8 cellular contexts compared by ENCODE assay signal in the genomic region with DNA sequence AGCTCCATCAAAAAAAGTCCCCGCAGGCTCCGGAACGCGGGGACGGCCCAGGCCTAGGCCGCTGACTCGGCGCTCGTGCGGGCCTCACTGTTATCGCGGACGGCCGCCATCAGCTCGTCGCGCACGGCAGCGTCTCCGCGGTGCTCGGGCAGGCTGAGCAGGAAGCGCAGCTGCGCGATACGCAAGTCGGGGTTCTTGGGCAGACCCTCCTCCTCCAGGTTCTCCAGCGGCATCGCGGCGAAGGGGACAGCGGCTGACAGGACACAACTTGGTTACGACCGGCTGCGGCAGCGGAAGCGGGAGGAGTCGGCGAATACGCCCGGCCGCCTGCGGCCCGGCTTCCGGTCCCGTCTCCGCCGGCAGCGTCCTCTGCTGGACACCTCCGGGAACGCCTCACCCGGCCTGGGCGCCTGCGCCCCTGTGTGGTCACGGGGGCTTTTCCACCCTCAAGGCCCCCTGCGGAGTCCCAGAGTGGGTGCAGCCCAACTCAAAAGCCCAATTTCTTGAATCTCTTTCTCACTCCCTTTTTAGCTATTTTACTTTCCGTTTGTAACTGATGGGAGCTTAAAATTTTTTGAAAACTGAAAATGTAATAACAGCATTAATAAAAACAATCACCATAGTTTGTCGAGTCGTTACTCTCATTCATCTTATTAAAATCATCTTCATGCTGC. TPM values are rescaled to one million over a fixed set of nuclear protein-coding genes. Genes with fewer than 3 reads are reported as not detected.
DNase-seq lines count a peak whose midpoint lies in the region; FAIRE-seq and TF ChIP-seq lines count a peak whose summit lies in the region.

A gene (minus strand): TSS at position 308 of the 674 bp plus-strand sequence. CDS start 75 bp downstream, at position 233.

- H3K27me3 Mint-ChIP-seq in activated naive CD4-positive, alpha-beta T cell treated with anti-CD3 and anti-CD28 coated beads for 36 hours (ENCODE audit: low read depth), result peaks cover 5% of the 10 kb centered on the region

- no peak for TF ChIP-seq EP300 in suprapubic skin (IDR thresholded peaks at IDR 0.05)

- TF ChIP-seq POLR2A in H54 (IDR thresholded peaks at IDR 0.05; ENCODE audit: low read depth, low read length) (peak; percentile 78), suprapubic skin (IDR thresholded peaks at IDR 0.05) (peak in 1 of 2 donors; percentile 50)

- peak within 1 kb of the TSS; percentile 85 for H3K27ac ChIP-seq in suprapubic skin

- H3K9me3 ChIP-seq in suprapubic skin, result no peaks in the 10 kb centered on the region

- intact Hi-C loops in activated naive CD4-positive, alpha-beta T cell treated with anti-CD3 and anti-CD28 coated beads for 36 hours (cut with micrococcal nuclease), result loop anchor here (1.0 to 2.0 kb wide), 8 partner anchors 15 to 675 kb away; a partner anchor contains a TSS

- H3K36me3 Mint-ChIP-seq in activated naive CD4-positive, alpha-beta T cell treated with anti-CD3 and anti-CD28 coated beads for 36 hours (ENCODE audit: low read depth), result peaks cover 18% of the 10 kb centered on the region

- H3K9me3 Mint-ChIP-seq in activated naive CD4-positive, alpha-beta T cell treated with anti-CD3 and anti-CD28 coated beads for 36 hours, result no peaks in the 10 kb centered on the region

- H3K4me3 ChIP-seq in suprapubic skin, result peak within 1 kb of the TSS; percentile 83

- H3K36me3 ChIP-seq in suprapubic skin, result peaks cover 17% of the 10 kb centered on the region

- peak; percentile 67 for FAIRE-seq in H54 (lab: Jason Lieb, UNC)

- CTCF ChIA-PET in activated naive CD4-positive, alpha-beta T cell treated with anti-CD3 and anti-CD28 coated beads for 36 hours (lab: Charles Lee), result interaction anchor here (0.6 to 2.6 kb wide), 19 partner anchors 10 to 510 kb away, joined by 3 to 26 read pairs (median 4); no protein-coding TSS in a partner anchor

- 5% methylated on average over 18 of the region's 59 CpGs for WGBS in suprapubic skin

- H3K27me3 ChIP-seq in suprapubic skin, result peaks cover 4% of the 10 kb centered on the region

- TF ChIP-seq CTCF in suprapubic skin (IDR thresholded peaks at IDR 0.05), result peak; percentile 98 to 99

- H3K4me1 Mint-ChIP-seq in activated naive CD4-positive, alpha-beta T cell treated with anti-CD3 and anti-CD28 coated beads for 36 hours (ENCODE audit: low read depth), result peaks cover 36% of the 10 kb centered on the region

- H3K4me3 Mint-ChIP-seq in activated naive CD4-positive, alpha-beta T cell treated with anti-CD3 and anti-CD28 coated beads for 36 hours, result peak within 1 kb of the TSS; percentile 85

- DNase-seq in GM04504 (ENCODE audit: low read depth) (peak; percentile 55), H54 (ENCODE audit: insufficient read length, low spot score) (peak; percentile 79), LoVo (ENCODE audit: low spot score) (peak; percentile 87), SK-MEL-5 (ENCODE audit: low read depth, low spot score) (peak; percentile 85), germinal center (ENCODE audit: low spot score) (peak; percentile 89), nucleus accumbens (lab: John Stamatoyannopoulos, UW) (peak; percentile 11 to 91 (median 80)), suprapubic skin (ENCODE audit: low spot score in 2 of 2) (peak; percentile 92 to 93)
- peak; percentile 92 for DNase-seq in activated naive CD4-positive, alpha-beta T cell treated with anti-CD3 and anti-CD28 coated beads for 36 hours

- peak within 1 kb of the TSS; percentile 83 for H3K27ac Mint-ChIP-seq in activated naive CD4-positive, alpha-beta T cell treated with anti-CD3 and anti-CD28 coated beads for 36 hours

- peaks cover 29% of the 10 kb centered on the region for H3K4me1 ChIP-seq in suprapubic skin

- in situ Hi-C loops in SK-MEL-5 (cut with HindIII; ENCODE audit: low pct_unique_long_range_greater_than_20kb, low sequenced_read_pairs), result no loop called here

RNA-seq across cellular contexts. Expression of the gene that starts here (rescaled TPM):
- 108 and 129 TPM in 2 replicates for total RNA-seq in SK-MEL-5 (2014; rRNA removed; shearing (Covaris generic))
- 93.0 and 101 TPM in 2 replicates for polyA plus RNA-seq in SK-MEL-5 (2015; cell fraction: cytosol; rRNA removed)
- polyA plus RNA-seq in SK-MEL-5 (2015; cell fraction: nucleus; rRNA removed), result 187 and 191 TPM in 2 replicates
- total RNA-seq in activated naive CD4-positive, alpha-beta T cell treated with anti-CD3 and anti-CD28 coated beads for 36 hours, result 100 to 1,000 TPM; 101 to 103 TPM
- total RNA-seq in suprapubic skin, result 10 to 100 TPM; 54.6 to 82.3 (median 68.0) TPM

Comparison
In these comparisons a context has a peak if more than half of its experiments do, and no peak if none do; other contexts are left out.
1. Peak in every context shown above with its lines: DNase-seq, H3K4me3 ChIP-seq and H3K27ac ChIP-seq.